In the genomic region with DNA sequence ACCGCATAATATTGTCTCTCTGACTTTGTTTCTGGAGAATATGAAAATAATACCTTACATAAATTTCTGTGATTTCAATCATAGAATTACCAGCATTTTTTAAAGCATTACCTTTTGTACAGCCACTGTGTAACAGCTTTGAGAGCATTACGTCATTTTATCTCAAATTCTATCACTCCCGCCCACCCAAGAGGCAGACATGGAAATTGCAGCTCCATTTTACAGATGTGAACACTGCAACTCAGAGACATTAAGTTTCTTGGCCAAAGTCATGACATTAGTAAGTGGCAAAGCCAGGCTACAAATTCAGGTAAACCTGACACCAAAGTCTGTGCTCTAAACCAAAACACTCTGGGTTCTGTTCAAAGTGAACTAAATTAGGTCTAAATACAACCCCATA, we compare ENCODE assay signal across 17 cellular contexts. TPM values are rescaled to one million over a fixed set of nuclear protein-coding genes. Genes with fewer than 3 reads are reported as not detected.
"Had no signal": no experiment of that assay in that cellular context is flagged by ENCODE, and none has a peak within 500 bp of the region (broad histone marks: within the 10 kb centered on the region; RNA-seq: fewer than 3 reads in every experiment).

No MANE protein-coding gene starts in this region.

- FAIRE-seq: keratinocyte had no signal

- DNase-seq: activated CD4-positive, alpha-beta T cell treated with anti-CD3 and anti-CD28 coated beads for 48 hours; activated naive CD4-positive, alpha-beta T cell treated with anti-CD3 and anti-CD28 coated beads, Interleukin-2, amount 50 U/mL, for 16 hours; adrenal gland; esophagus squamous epithelium; foreskin melanocyte; heart right ventricle; left lung; occipital lobe; psoas muscle; spleen; stimulated activated CD4-positive, alpha-beta T cell treated with anti-CD3 and anti-CD28 coated beads, Interleukin-1b, Interleukin-23, amount 100 ng/mL, for 48 hours; tibial artery had no signal

- H3K36me3 ChIP-seq: adrenal gland, esophagus squamous epithelium, heart right ventricle, left lung, spleen, tibial artery, vagina had no signal

- ATAC-seq: heart right ventricle; left lung; psoas muscle; sciatic nerve; stimulated activated memory B cell treated with anti-CD40 and anti-IgM and Interleukin-4, amounts not matched to agents 10 μg/mL and 1 μg/mL and 100 μg/mL, for 72 hours had no signal

- H3K27ac ChIP-seq: adrenal gland, esophagus squamous epithelium, heart right ventricle, left lung, psoas muscle, spleen, tibial artery, vagina had no signal

- H3K9me3 ChIP-seq: adrenal gland, esophagus squamous epithelium, heart right ventricle, left lung, psoas muscle, spleen, tibial artery, vagina had no signal

- H3K4me3 ChIP-seq: adrenal gland, esophagus squamous epithelium, heart right ventricle, left lung, psoas muscle, spleen, tibial artery, vagina had no signal

- H3K4me1 ChIP-seq: adrenal gland, left lung, psoas muscle, spleen, vagina had no signal

- H3K27me3 ChIP-seq: vagina had no signal

RNA-seq across cellular contexts. Expression of gene KDR, which starts 33.6 kb away (rescaled TPM):
- total RNA-seq: natural killer cell treated with Interleukin-12 subunit alpha and Interleukin-12 subunit beta and Interleukin-15 and Interleukin-18, amount 100 ng/mL, for 72 hours had no signal
- polyA plus RNA-seq: keratinocyte had no signal
